ENCODE assay signal across 7 cellular contexts in genomic region chr4:42385534-42385933, GRCh38. TPM values are rescaled to one million over a fixed set of nuclear protein-coding genes. Genes with fewer than 3 reads are reported as not detected.
"Had no signal": no experiment of that assay in that cellular context is flagged by ENCODE, and none has a peak within 500 bp of the region (broad histone marks: within the 10 kb centered on the region; RNA-seq: fewer than 3 reads in every experiment).

No MANE protein-coding gene starts in this region.

- H3K27me3 Mint-ChIP-seq: IgD-negative memory B cell had no signal

- H3K4me3 Mint-ChIP-seq: IgD-negative memory B cell had no signal

- H3K27ac Mint-ChIP-seq: IgD-negative memory B cell had no signal

- DNase-seq: KBM-7 had no signal

- H3K27ac ChIP-seq: HL-60 had no signal

- H3K4me3 ChIP-seq: K562 had no signal

- ATAC-seq: HepG2, K562 had no signal

RNA-seq across cellular contexts. Expression of gene SHISA3, which starts 11.8 kb away (rescaled TPM):
- total RNA-seq: HepG2, HT-29, HT1080, K562 had no signal
- polyA plus RNA-seq: HepG2, K562 had no signal
